8 cellular contexts compared by ENCODE assay signal in genomic region chr6:139373928-139374356, GRCh38. TPM values are rescaled to one million over a fixed set of nuclear protein-coding genes. Genes with fewer than 3 reads are reported as not detected.
DNase-seq lines count a peak whose midpoint lies in the region; ATAC-seq, FAIRE-seq and TF ChIP-seq lines count a peak whose summit lies in the region.

No MANE protein-coding gene starts in this region.

- no peak for FAIRE-seq in pancreas (lab: Jason Lieb, UNC)

- TF ChIP-seq CTCF in GM06990 (IDR thresholded peaks at IDR 0.05; ENCODE audit: insufficient read depth, low read length, poor library complexity, severe bottlenecking) (no peak), fibroblast of pulmonary artery (IDR thresholded peaks at IDR 0.05; ENCODE audit: low read length, missing control alignments) (no peak), pancreas (IDR thresholded peaks at IDR 0.05) (no peak)

- intact Hi-C loops in pancreas (cut with DNase I) = loop anchor here in 2 of 3 donors (5.0 to 10.0 kb wide), 5 partner anchors 211 to 1541 kb away; no protein-coding TSS in a partner anchor

- DNase-seq in GM06990 (ENCODE audit: extremely low read depth, insufficient read length) = no peak
- DNase-seq in H7 = peak; percentile 57
- no peak for DNase-seq in SJSA1 (ENCODE audit: low read depth in 1 of 2, low spot score in 2 of 2)
- DNase-seq in fibroblast of pulmonary artery (ENCODE audit: low read depth) = no peak
- DNase-seq in pancreas = peak in 1 of 6 donors; percentile 80
- DNase-seq in dedifferentiated amniotic fluid mesenchymal stem cell (ENCODE audit: extremely low spot score) = no peak

- H3K4me1 ChIP-seq in SJSA1 (replicated peaks) (peaks cover 35% of the 10 kb centered on the region), pancreas (peaks cover 4 to 27% (median 25%) of the 10 kb centered on the region in 3 donors)

- H3K4me3 ChIP-seq in GM06990 (replicated peaks; ENCODE audit: low read depth, low read length) = peak overlapping the region; percentile 84
- H3K4me3 ChIP-seq in H7 (ENCODE audit: insufficient read depth, low read depth, low read length) = peak overlapping the region; percentile 90
- H3K4me3 ChIP-seq in SJSA1 = peak overlapping the region; percentile 84
- peak overlapping the region; percentile 99 for H3K4me3 ChIP-seq in fibroblast of pulmonary artery (replicated peaks; ENCODE audit: low read depth, low read length)
- H3K4me3 ChIP-seq in pancreas = peak overlapping the region; percentile 74 to 93 (median 88)

- H3K36me3 ChIP-seq in GM06990 (ENCODE audit: control insufficient read depth, insufficient read depth, low read length) = no peaks in the 10 kb centered on the region
- no peaks in the 10 kb centered on the region; the same call in 1 of the 2 replicates for H3K36me3 ChIP-seq in H7 (replicated peaks; ENCODE audit: control insufficient read depth, insufficient read depth, low read length)
- H3K36me3 ChIP-seq in SJSA1 = peaks cover 41% of the 10 kb centered on the region
- no peaks in the 10 kb centered on the region for H3K36me3 ChIP-seq in pancreas

- H3K27ac ChIP-seq in SJSA1 = peak overlapping the region; percentile 89
- H3K27ac ChIP-seq in pancreas = peak overlapping the region; percentile 96 to 99 (median 98)

- H3K27me3 ChIP-seq in GM06990 (replicated peaks; ENCODE audit: control insufficient read depth, insufficient read depth, low read length) (no peaks in the 10 kb centered on the region), H7 (ENCODE audit: control insufficient read depth, insufficient read depth, low read length) (no peaks in the 10 kb centered on the region), SJSA1 (replicated peaks) (no peaks in the 10 kb centered on the region), pancreas (no peaks in the 10 kb centered on the region)

- 0 to 1% methylated on average over 25 of the region's 25 CpGs for WGBS in pancreas, 2 donors

- H3K9me3 ChIP-seq in SJSA1 (replicated peaks) (no peaks in the 10 kb centered on the region), pancreas (no peaks in the 10 kb centered on the region)

- ATAC-seq in pancreas (peak in 1 of 4 donors; percentile 1), HG03378 (IDR thresholded peaks at IDR 0.05; ENCODE audit: unreplicated experiment) (no peak), HG02884 (IDR thresholded peaks at IDR 0.05; ENCODE audit: unreplicated experiment) (no peak)

RNA-seq across cellular contexts. Expression of gene CITED2, which starts 0.5 kb away (rescaled TPM):
- 42.5 and 44.9 TPM in 2 replicates for total RNA-seq in H7 (2014; rRNA removed; shearing (Covaris generic))
- 25.7 and 74.4 TPM in 2 replicates for total RNA-seq in SJSA1 (2014; rRNA removed; shearing (Covaris generic))
- total RNA-seq in pancreas = 10 to 100 TPM; 31.5 to 75.1 (median 48.5) TPM
- polyA plus RNA-seq in pancreas = 10 to 100 TPM in 1 of 2 donors, 1 to 10 TPM in 1; 8.0 to 19.4 TPM
